Comparison of ENCODE assay signal across 8 cellular contexts in genomic region chr19:3440082-3440481, GRCh38. TPM values are rescaled to one million over a fixed set of nuclear protein-coding genes. Genes with fewer than 3 reads are reported as not detected.
DNase-seq lines count a peak whose midpoint lies in the region; ATAC-seq and TF ChIP-seq lines count a peak whose summit lies in the region.

No MANE protein-coding gene starts in this region.

- TF ChIP-seq CTCF in fibroblast of villous mesenchyme (IDR thresholded peaks at IDR 0.05; ENCODE audit: insufficient read depth, low read depth, low read length), result peak; percentile 55

- peak; percentile 49 for DNase-seq in Daoy (ENCODE audit: low read depth)
- peak; percentile 40 for DNase-seq in MV-4-11 (lab: John Stamatoyannopoulos, UW)
- peak; percentile 45 for DNase-seq in activated T-cell treated with anti-CD3 and anti-CD28 coated beads for 4 hours
- DNase-seq in fibroblast of villous mesenchyme (ENCODE audit: low read depth), result peak; percentile 29
- peak; percentile 70 for DNase-seq in stimulated activated CD4-positive, alpha-beta T cell treated with anti-CD3 and anti-CD28 coated beads, Interleukin-15, amount 100 ng/mL, for 24 hours
- DNase-seq in globus pallidus (ENCODE audit: low spot score), result no peak

- ATAC-seq in HG03196 (IDR thresholded peaks at IDR 0.05; ENCODE audit: unreplicated experiment) (no peak), GM18498 (IDR thresholded peaks at IDR 0.05; ENCODE audit: unreplicated experiment) (no peak)

- H3K4me3 ChIP-seq in fibroblast of villous mesenchyme (ENCODE audit: low read depth, low read length), result no peak overlapping the region

RNA-seq across cellular contexts. Expression of gene SMIM24, which starts 40.2 kb away (rescaled TPM):
- not detected in 2 replicates for total RNA-seq in Daoy (2014; rRNA removed; shearing (Covaris generic))
- total RNA-seq in fibroblast of villous mesenchyme, result not detected in 2 replicates

RNA-seq across cellular contexts. Expression of gene SMIM44, which starts 43.2 kb away (rescaled TPM):
- total RNA-seq in Daoy (2014; rRNA removed; shearing (Covaris generic)), result not detected in 2 replicates
- not detected in 2 replicates for total RNA-seq in fibroblast of villous mesenchyme
